ENCODE assay signal across 9 cellular contexts in genomic region chr21:39003982-39004775, GRCh38.
DNase-seq lines count a peak whose midpoint lies in the region; ATAC-seq and TF ChIP-seq lines count a peak whose summit lies in the region.
"Had no signal": no experiment of that assay in that cellular context is flagged by ENCODE, and none has a peak within 500 bp of the region (broad histone marks: within the 10 kb centered on the region; RNA-seq: fewer than 3 reads in every experiment).

No MANE protein-coding gene starts in this region.

- no peak overlapping the region for H4K91ac ChIP-seq in H9 (ENCODE audit: insufficient read length, low read depth, low read length)

- H4K5ac ChIP-seq in H9 (ENCODE audit: insufficient read length, low read depth, low read length): no peak overlapping the region

- no peak overlapping the region for H2AFZ ChIP-seq in H9 (ENCODE audit: low read length)

- H3K18ac ChIP-seq in H9 (ENCODE audit: insufficient read length, low read depth, low read length): no peak overlapping the region

- H3K4ac ChIP-seq in H9 (ENCODE audit: low read depth, low read length): no peak overlapping the region

- no peak overlapping the region for H3K23ac ChIP-seq in H9 (ENCODE audit: insufficient read length, low read depth, low read length)

- no peak for TF ChIP-seq POLR2A in tibial nerve (IDR thresholded peaks at IDR 0.05)

- intact Hi-C loops in left lung (cut with DNase I): loop anchor here in 1 of 2 donors (10.0 kb wide), 1 partner anchor 199 kb away; the partner anchor contains the start of gene ETS2

- no peaks in the 10 kb centered on the region for H3K36me3 Mint-ChIP-seq in T-helper 2 cell treated with Interferon-gamma antibody and Interleukin-4, amounts not matched to agents 5 μg/mL and 100 μg/mL, for 36 hours (ENCODE audit: low read depth)
- peaks cover 0 to 5% (median 0%) of the 10 kb centered on the region in 3 experiments; a peak in 2 of 7 replicates for H3K36me3 Mint-ChIP-seq in H9 (ENCODE audit: insufficient read depth in 1 of 3, low read depth in 3 of 3)

- H3K23me2 ChIP-seq in H9 (ENCODE audit: insufficient read length, low read depth, low read length, poor library complexity, severe bottlenecking): no peaks in the 10 kb centered on the region

- H2BK12ac ChIP-seq in H9 (ENCODE audit: insufficient read length, low read depth, low read length): no peak overlapping the region

- H3K27me3 ChIP-seq in left lung (no peaks in the 10 kb centered on the region), tibial nerve (no peaks in the 10 kb centered on the region), H9 (ENCODE audit: insufficient read depth, low read length) (no peaks in the 10 kb centered on the region)

- H3K4me1 ChIP-seq in left lung: peaks cover 17 to 91% of the 10 kb centered on the region in 2 donors
- H3K4me1 ChIP-seq in tibial nerve: peaks cover 0 to 59% (median 9%) of the 10 kb centered on the region in 4 donors
- no peaks in the 10 kb centered on the region for H3K4me1 ChIP-seq in H9 (ENCODE audit: insufficient read depth, low read length)

- H3K4me2 ChIP-seq in H9 (ENCODE audit: insufficient read depth, insufficient read length, low read length): no peak overlapping the region

- no peak overlapping the region for H3T11ph ChIP-seq in H9 (ENCODE audit: low read length)

- no peak overlapping the region for H4K8ac ChIP-seq in H9 (replicated peaks; ENCODE audit: insufficient read length, low read depth, low read length)

- H3K9me3 Mint-ChIP-seq in T-helper 2 cell treated with Interferon-gamma antibody and Interleukin-4, amounts not matched to agents 5 μg/mL and 100 μg/mL, for 36 hours: no peaks in the 10 kb centered on the region
- peaks cover 0 to 5% of the 10 kb centered on the region in 2 experiments; a peak in 1 of 5 replicates for H3K9me3 Mint-ChIP-seq in H9

- no peak overlapping the region for H2AK5ac ChIP-seq in H9 (ENCODE audit: insufficient read length, low read length)

- peaks cover 57% of the 10 kb centered on the region for H3K4me1 Mint-ChIP-seq in T-helper 2 cell treated with Interferon-gamma antibody and Interleukin-4, amounts not matched to agents 5 μg/mL and 100 μg/mL, for 36 hours (ENCODE audit: low read depth)
- peaks cover 36 to 42% of the 10 kb centered on the region in 2 experiments for H3K4me1 Mint-ChIP-seq in H9

- peak overlapping the region; percentile 95 for H3K27ac Mint-ChIP-seq in T-helper 2 cell treated with Interferon-gamma antibody and Interleukin-4, amounts not matched to agents 5 μg/mL and 100 μg/mL, for 36 hours
- H3K27ac Mint-ChIP-seq in H9: no peak overlapping the region

- TF ChIP-seq EP300 in tibial nerve (IDR thresholded peaks at IDR 0.05): peak in 1 of 2 donors; percentile 48

- H3K4me3 ChIP-seq in left lung (no peak overlapping the region), tibial nerve (no peak overlapping the region)

- TF ChIP-seq CTCF in left lung (IDR thresholded peaks at IDR 0.05) (no peak), tibial nerve (IDR thresholded peaks at IDR 0.05) (no peak), H9 (conservative IDR thresholded peaks at IDR 0.05) (no peak)

- no peaks in the 10 kb centered on the region for H3K27me3 Mint-ChIP-seq in T-helper 2 cell treated with Interferon-gamma antibody and Interleukin-4, amounts not matched to agents 5 μg/mL and 100 μg/mL, for 36 hours (ENCODE audit: low read depth)
- H3K27me3 Mint-ChIP-seq in H9 (ENCODE audit: low read depth): no peaks in the 10 kb centered on the region

- WGBS in tibial nerve, 2 donors: 43 to 53% methylated on average over 12 of the region's 12 CpGs
- WGBS in H9 (ENCODE audit: extremely low coverage, insufficient read length, low lambda C conversion rate): no CpG with 5 or more reads among the region's 12 CpGs

- no peak overlapping the region for H2BK120ac ChIP-seq in H9 (ENCODE audit: low read depth, low read length, poor library complexity, severe bottlenecking)

- DNase-seq in T-helper 2 cell treated with Interferon-gamma antibody and Interleukin-4, amounts not matched to agents 5 μg/mL and 100 μg/mL, for 36 hours (ENCODE audit: low spot score): no peak
- DNase-seq in T-helper 2 cell (no peak), amniotic epithelial cell (ENCODE audit: low read depth) (peak; percentile 61), left lung (peak in 1 of 2 donors; percentile 72), tibial nerve (ENCODE audit: low spot score in 2 of 2) (no peak), epidermal melanocyte (ENCODE audit: insufficient read length, low spot score) (no peak), H9 (no peak)
- DNase-seq in stimulated activated CD4-positive, alpha-beta T cell treated with anti-CD3 and anti-CD28 coated beads, Interleukin-15, amount 100 ng/mL, for 24 hours: no peak

- no peaks in the 10 kb centered on the region for H3K36me3 ChIP-seq in left lung
- no peaks in the 10 kb centered on the region for H3K36me3 ChIP-seq in tibial nerve

- ATAC-seq in left lung: peak; percentile 37

- no peaks in the 10 kb centered on the region for H3K79me1 ChIP-seq in H9 (ENCODE audit: insufficient read depth, low read depth, low read length, poor library complexity, severe bottlenecking)

- H4K20me1 ChIP-seq in H9 (ENCODE audit: control insufficient read depth, insufficient read depth, insufficient read length): no peaks in the 10 kb centered on the region

- H3K9me3 ChIP-seq in left lung: no peaks in the 10 kb centered on the region
- H3K9me3 ChIP-seq in tibial nerve: peaks cover 0 to 14% (median 0%) of the 10 kb centered on the region in 4 donors
- no peaks in the 10 kb centered on the region for H3K9me3 ChIP-seq in H9 (ENCODE audit: control insufficient read depth, low read depth, low read length)

- no peak overlapping the region for H2BK15ac ChIP-seq in H9 (ENCODE audit: low read depth, low read length)

- no peaks in the 10 kb centered on the region for H3K79me2 ChIP-seq in H9 (ENCODE audit: insufficient read depth, low read length)

- H3K27ac ChIP-seq in left lung: peak overlapping the region; percentile 51 to 86
- H3K27ac ChIP-seq in tibial nerve: peak overlapping the region in 3 of 4 donors; percentile 62 to 86 (median 77)
- no peak overlapping the region for H3K27ac ChIP-seq in H9 (ENCODE audit: insufficient read length, low read depth, low read length)
- H3K27ac ChIP-seq: VCaP had no signal

- no peak overlapping the region for H3K56ac ChIP-seq in H9 (ENCODE audit: insufficient read length, low read depth, low read length)

- H2BK5ac ChIP-seq in H9 (ENCODE audit: insufficient read length, low read length): no peak overlapping the region

- H3K9ac ChIP-seq in H9 (ENCODE audit: extremely low read depth, insufficient read length, low read length): no peak overlapping the region

- peak overlapping the region; percentile 73 for H3K4me3 Mint-ChIP-seq in T-helper 2 cell treated with Interferon-gamma antibody and Interleukin-4, amounts not matched to agents 5 μg/mL and 100 μg/mL, for 36 hours
- no peak overlapping the region for H3K4me3 Mint-ChIP-seq in H9

- H2BK20ac ChIP-seq in H9 (ENCODE audit: low read depth, low read length, poor library complexity, severe bottlenecking): no peak overlapping the region

- H3K14ac ChIP-seq in H9 (ENCODE audit: insufficient read depth, low read length): no peak overlapping the region
